ENCODE assay signal across 18 cellular contexts in genomic region chr11:61864814-61865775, GRCh38. TPM values are rescaled to one million over a fixed set of nuclear protein-coding genes. Genes with fewer than 3 reads are reported as not detected.
"Had no signal": no experiment of that assay in that cellular context is flagged by ENCODE, and none has a peak within 500 bp of the region (broad histone marks: within the 10 kb centered on the region; RNA-seq: fewer than 3 reads in every experiment).

No MANE protein-coding gene starts in this region.

- H3K4me3 Mint-ChIP-seq: activated CD4-positive, alpha-beta T cell treated with anti-CD3 and anti-CD28 coated beads, Interleukin-2, amount 10 ng/mL, durations not matched to agents 24 days and 14 days; activated naive CD8-positive, alpha-beta T cell; activated T-cell treated with anti-CD3 and anti-CD28 coated beads, Interleukin-2, amount 50 U/mL, for 72 hours; memory B cell; naive thymus-derived CD4-positive, alpha-beta T cell had no signal

- H3K9me3 ChIP-seq: esophagus squamous epithelium, mucosa of descending colon, neutrophil, tibial artery had no signal

- H3K36me3 ChIP-seq: neutrophil had no signal

- H3K27ac ChIP-seq: esophagus squamous epithelium, neutrophil, tibial artery had no signal

- H3K4me3 ChIP-seq: esophagus squamous epithelium, mucosa of descending colon, tibial artery had no signal

- DNase-seq: activated CD4-positive, alpha-beta T cell treated with anti-CD3 and anti-CD28 coated beads, Interleukin-2, amount 10 ng/mL, durations not matched to agents 24 days and 14 days; activated effector memory CD4-positive, alpha-beta T cell treated with anti-CD3 and anti-CD28 coated beads, Interleukin-2, amount 50 U/mL, for 16 hours; activated T-cell treated with anti-CD3 and anti-CD28 coated beads, Interleukin-2, amount 50 U/mL, for 72 hours; amniotic stem cell; dermis blood vessel endothelial cell; effector memory CD4-positive, alpha-beta T cell; esophagus squamous epithelium; left ventricle myocardium superior; mucosa of descending colon; naive thymus-derived CD4-positive, alpha-beta T cell; stimulated activated naive CD4-positive, alpha-beta T cell; substantia nigra; T1000; tibial artery had no signal

- H3K27me3 ChIP-seq: tibial artery had no signal

- H3K27me3 Mint-ChIP-seq: activated CD4-positive, alpha-beta T cell treated with anti-CD3 and anti-CD28 coated beads, Interleukin-2, amount 10 ng/mL, durations not matched to agents 24 days and 14 days; activated naive CD8-positive, alpha-beta T cell had no signal

- H3K27ac Mint-ChIP-seq: activated naive CD8-positive, alpha-beta T cell; activated T-cell treated with anti-CD3 and anti-CD28 coated beads, Interleukin-2, amount 50 U/mL, for 72 hours; memory B cell had no signal

- H3K9me3 Mint-ChIP-seq: activated CD4-positive, alpha-beta T cell treated with anti-CD3 and anti-CD28 coated beads, Interleukin-2, amount 10 ng/mL, durations not matched to agents 24 days and 14 days; activated T-cell treated with anti-CD3 and anti-CD28 coated beads, Interleukin-2, amount 50 U/mL, for 72 hours; memory B cell; naive thymus-derived CD4-positive, alpha-beta T cell had no signal

- H3K4me1 Mint-ChIP-seq: activated CD4-positive, alpha-beta T cell treated with anti-CD3 and anti-CD28 coated beads, Interleukin-2, amount 10 ng/mL, durations not matched to agents 24 days and 14 days; memory B cell; naive thymus-derived CD4-positive, alpha-beta T cell had no signal

- H3K36me3 Mint-ChIP-seq: activated naive CD8-positive, alpha-beta T cell; memory B cell had no signal

RNA-seq across cellular contexts. Expression of gene RAB3IL1, which starts 52.3 kb away (rescaled TPM):
- total RNA-seq: activated CD8-positive, alpha-beta memory T cell treated with anti-CD3 and anti-CD28 coated beads for 36 hours had no signal
- polyA plus RNA-seq: naive thymus-derived CD4-positive, alpha-beta T cell had no signal
